10 cellular contexts compared by ENCODE assay signal in genomic region chrX:153077437-153078156, GRCh38. TPM values are rescaled to one million over a fixed set of nuclear protein-coding genes. Genes with fewer than 3 reads are reported as not detected.
DNase-seq lines count a peak whose midpoint lies in the region; ATAC-seq and TF ChIP-seq lines count a peak whose summit lies in the region.
"Not testable (repeated sequence)": the region's sequence is repeated elsewhere in the genome, so short reads cannot be mapped to it uniquely, and the experiment has no call there.
"Had no signal": no experiment of that assay in that cellular context is flagged by ENCODE, and none has a peak within 500 bp of the region (broad histone marks: within the 10 kb centered on the region; RNA-seq: fewer than 3 reads in every experiment).

No MANE protein-coding gene starts in this region.

- CTCF ChIA-PET in activated B cell treated with CpG ODN at 0.5 μM for 24 hours (lab: Charles Lee) = not testable (repeated sequence)

- H3K4me1 Mint-ChIP-seq in CD4-positive, CD25-positive, alpha-beta regulatory T cell; activated B cell treated with CpG ODN at 0.5 μM for 24 hours; activated naive CD8-positive, alpha-beta T cell treated with anti-CD3 and anti-CD28 coated beads, Interleukin-2, amount 50 U/mL, for 24 hours; memory B cell; stimulated activated effector memory CD8-positive, alpha-beta T cell treated with anti-CD3 and anti-CD28 coated beads, Interleukin-12 subunit alpha, Interleukin-12 subunit beta, amount 100 ng/mL, for 72 hours: not testable (repeated sequence)

- not testable (repeated sequence) for H3K27ac ChIP-seq in CD4-positive, CD25-positive, alpha-beta regulatory T cell (ENCODE audit: insufficient read depth, low read length, poor library complexity, severe bottlenecking); heart left ventricle

- POLR2A ChIA-PET in activated B cell treated with CpG ODN at 0.5 μM for 24 hours (lab: Charles Lee) = not testable (repeated sequence)

- ATAC-seq in CD4-positive, CD25-positive, alpha-beta regulatory T cell (ENCODE audit: low read depth in 2 of 2) = peak; percentile 60 to 70
- peak; percentile 51 for ATAC-seq in GM19463 (IDR thresholded peaks at IDR 0.05; ENCODE audit: unreplicated experiment)
- peak; percentile 62 for ATAC-seq in HG03460 (IDR thresholded peaks at IDR 0.05; ENCODE audit: unreplicated experiment)
- ATAC-seq in activated B cell treated with CpG ODN at 0.5 μM for 24 hours (ENCODE audit: low read depth) = peak; percentile 81
- peak; percentile 70 for ATAC-seq in activated naive CD8-positive, alpha-beta T cell treated with anti-CD3 and anti-CD28 coated beads, Interleukin-2, amount 50 U/mL, for 24 hours
- ATAC-seq in heart left ventricle = peak in 3 of 4 donors; percentile 52 to 82 (median 59)
- ATAC-seq in memory B cell (ENCODE audit: low read depth) = peak; percentile 84
- ATAC-seq in stimulated activated effector memory CD8-positive, alpha-beta T cell treated with anti-CD3 and anti-CD28 coated beads, Interleukin-12 subunit alpha, Interleukin-12 subunit beta, amount 100 ng/mL, for 72 hours = peak; percentile 73

- not testable (repeated sequence) for H3K4me3 ChIP-seq in CD4-positive, CD25-positive, alpha-beta regulatory T cell (ENCODE audit: low read depth, low read length); heart left ventricle

- not testable (repeated sequence) for H3K27me3 Mint-ChIP-seq in CD4-positive, CD25-positive, alpha-beta regulatory T cell; activated B cell treated with CpG ODN at 0.5 μM for 24 hours; activated naive CD8-positive, alpha-beta T cell treated with anti-CD3 and anti-CD28 coated beads, Interleukin-2, amount 50 U/mL, for 24 hours; memory B cell

- H3K27me3 ChIP-seq in CD4-positive, CD25-positive, alpha-beta regulatory T cell (ENCODE audit: control insufficient read depth, insufficient read depth, low read length); heart left ventricle: not testable (repeated sequence)

- intact Hi-C loops in activated B cell treated with CpG ODN at 0.5 μM for 24 hours (cut with micrococcal nuclease); heart left ventricle (cut with DNase I): not testable (repeated sequence)

- TF ChIP-seq POLR2A in heart left ventricle (IDR thresholded peaks at IDR 0.05) = not testable (repeated sequence)

- TF ChIP-seq CTCF in activated B cell treated with CpG ODN at 0.5 μM for 24 hours (IDR thresholded peaks at IDR 0.05); heart left ventricle (IDR thresholded peaks at IDR 0.05): not testable (repeated sequence)

- not testable (repeated sequence) for DNase-seq in CD4-positive, CD25-positive, alpha-beta regulatory T cell; activated B cell treated with CpG ODN at 0.5 μM for 24 hours; activated naive CD8-positive, alpha-beta T cell treated with anti-CD3 and anti-CD28 coated beads, Interleukin-2, amount 50 U/mL, for 24 hours; heart left ventricle; memory B cell (ENCODE audit: low spot score in 2 of 2); stimulated activated effector memory CD8-positive, alpha-beta T cell treated with anti-CD3 and anti-CD28 coated beads, Interleukin-12 subunit alpha, Interleukin-12 subunit beta, amount 100 ng/mL, for 72 hours (ENCODE audit: low spot score in 2 of 2)

- no CpG with 5 or more reads among the region's 77 CpGs for WGBS in heart left ventricle, 4 donors

- H3K9me3 Mint-ChIP-seq in CD4-positive, CD25-positive, alpha-beta regulatory T cell; activated B cell treated with CpG ODN at 0.5 μM for 24 hours; activated naive CD8-positive, alpha-beta T cell treated with anti-CD3 and anti-CD28 coated beads, Interleukin-2, amount 50 U/mL, for 24 hours; memory B cell; stimulated activated effector memory CD8-positive, alpha-beta T cell treated with anti-CD3 and anti-CD28 coated beads, Interleukin-12 subunit alpha, Interleukin-12 subunit beta, amount 100 ng/mL, for 72 hours: not testable (repeated sequence)

- not testable (repeated sequence) for H3K36me3 ChIP-seq in CD4-positive, CD25-positive, alpha-beta regulatory T cell (ENCODE audit: control insufficient read depth, insufficient read depth, low read length); heart left ventricle

- H3K27ac Mint-ChIP-seq in CD4-positive, CD25-positive, alpha-beta regulatory T cell; activated B cell treated with CpG ODN at 0.5 μM for 24 hours; activated naive CD8-positive, alpha-beta T cell treated with anti-CD3 and anti-CD28 coated beads, Interleukin-2, amount 50 U/mL, for 24 hours; memory B cell; stimulated activated effector memory CD8-positive, alpha-beta T cell treated with anti-CD3 and anti-CD28 coated beads, Interleukin-12 subunit alpha, Interleukin-12 subunit beta, amount 100 ng/mL, for 72 hours: not testable (repeated sequence)

- H3K9me3 ChIP-seq in CD4-positive, CD25-positive, alpha-beta regulatory T cell (ENCODE audit: control insufficient read depth in 2 of 2, low read length in 2 of 2); heart left ventricle: not testable (repeated sequence)

- not testable (repeated sequence) for H3K4me1 ChIP-seq in CD4-positive, CD25-positive, alpha-beta regulatory T cell (ENCODE audit: control insufficient read depth, insufficient read depth, low read length, poor library complexity, severe bottlenecking); heart left ventricle

- H3K4me3 Mint-ChIP-seq in CD4-positive, CD25-positive, alpha-beta regulatory T cell; activated B cell treated with CpG ODN at 0.5 μM for 24 hours; activated naive CD8-positive, alpha-beta T cell treated with anti-CD3 and anti-CD28 coated beads, Interleukin-2, amount 50 U/mL, for 24 hours; memory B cell; stimulated activated effector memory CD8-positive, alpha-beta T cell treated with anti-CD3 and anti-CD28 coated beads, Interleukin-12 subunit alpha, Interleukin-12 subunit beta, amount 100 ng/mL, for 72 hours: not testable (repeated sequence)

- not testable (repeated sequence) for H3K36me3 Mint-ChIP-seq in CD4-positive, CD25-positive, alpha-beta regulatory T cell; activated B cell treated with CpG ODN at 0.5 μM for 24 hours (ENCODE audit: low read depth); activated naive CD8-positive, alpha-beta T cell treated with anti-CD3 and anti-CD28 coated beads, Interleukin-2, amount 50 U/mL, for 24 hours (ENCODE audit: low read depth); memory B cell; stimulated activated effector memory CD8-positive, alpha-beta T cell treated with anti-CD3 and anti-CD28 coated beads, Interleukin-12 subunit alpha, Interleukin-12 subunit beta, amount 100 ng/mL, for 72 hours

RNA-seq across cellular contexts. Expression of gene PNMA6A, which starts 5.3 kb away (rescaled TPM):
- total RNA-seq in CD4-positive, CD25-positive, alpha-beta regulatory T cell = not detected
- polyA plus RNA-seq in CD4-positive, CD25-positive, alpha-beta regulatory T cell = under 1 TPM in 3 of 4 donors, not detected in 1; 0.11 to 0.14 (median 0.12) TPM
- 0.38 and 0.44 TPM in 2 replicates for total RNA-seq in activated B cell treated with CpG ODN at 0.5 μM for 24 hours
- total RNA-seq in heart left ventricle = 1 to 10 TPM in 8 of 9 donors, under 1 TPM in 1; 0.74 to 3.1 (median 1.7) TPM
- 1 to 10 TPM in 1 of 2 donors, under 1 TPM in 1; 0.71 to 3.4 TPM for polyA plus RNA-seq in heart left ventricle

RNA-seq across cellular contexts. Expression of gene PNMA3, which starts 21.3 kb away (rescaled TPM):
- 9.9 TPM for total RNA-seq in CD4-positive, CD25-positive, alpha-beta regulatory T cell
- under 1 TPM in 3 of 4 donors, not detected in 1; 0.09 to 0.57 (median 0.32) TPM for polyA plus RNA-seq in CD4-positive, CD25-positive, alpha-beta regulatory T cell
- 1.2 and 1.9 TPM in 2 replicates for total RNA-seq in activated B cell treated with CpG ODN at 0.5 μM for 24 hours
- total RNA-seq in heart left ventricle = 1 to 10 TPM in 5 of 9 donors, under 1 TPM in 4; 0.16 to 3.3 (median 1.3) TPM
- polyA plus RNA-seq in heart left ventricle = 1 to 10 TPM in 1 of 2 donors, under 1 TPM in 1; 0.08 to 3.2 TPM
- total RNA-seq: A172, osteocyte had no signal
